In genomic region chr15:22968356-22968755, GRCh38 we compare ENCODE assay signal across 13 cellular contexts. TPM values are rescaled to one million over a fixed set of nuclear protein-coding genes. Genes with fewer than 3 reads are reported as not detected.
DNase-seq lines count a peak whose midpoint lies in the region; ATAC-seq and TF ChIP-seq lines count a peak whose summit lies in the region.
"Had no signal": no experiment of that assay in that cellular context is flagged by ENCODE, and none has a peak within 500 bp of the region (broad histone marks: within the 10 kb centered on the region; RNA-seq: fewer than 3 reads in every experiment).

No MANE protein-coding gene starts in this region.

- 0 out of 2 replicates have a peak overlapping the region, but pooled peaks have one; percentile 14 for H3K4me3 ChIP-seq in PC-3 (ENCODE audit: low read length)
- no peak overlapping the region for H3K4me3 ChIP-seq in epithelial cell of esophagus (ENCODE audit: low read length)
- H3K4me3 ChIP-seq in neural progenitor cell: no peak overlapping the region

- BruUV-seq in PC-3 (replicated peaks; lab: Mats Ljungman, UMichigan): no TSS peak

- CTCF ChIA-PET in PC-3 (lab: Charles Lee): interaction anchor here (0.6 kb wide), 2 partner anchors 35 to 233 kb away, joined by 3 read pairs; no protein-coding TSS in a partner anchor

- H3K4me3 Mint-ChIP-seq in neural progenitor cell: no peak overlapping the region
- H3K4me3 Mint-ChIP-seq in CD14-positive monocyte: no peak overlapping the region
- no peak overlapping the region for H3K4me3 Mint-ChIP-seq in activated T-cell treated with anti-CD3 and anti-CD28 coated beads, Interleukin-2, amount 50 U/mL, for 4 hours
- H3K4me3 Mint-ChIP-seq: neural crest cell had no signal

- H4K20me1 ChIP-seq in PC-3 (ENCODE audit: low read length) (peaks cover 22% of the 10 kb centered on the region; the same call in 1 of the 2 replicates), neural progenitor cell (ENCODE audit: low read depth) (peaks cover 42% of the 10 kb centered on the region)

- H3K9me3 Mint-ChIP-seq in neural progenitor cell (peaks cover 21% of the 10 kb centered on the region), CD14-positive monocyte (peaks cover 0 to 5% (median 0%) of the 10 kb centered on the region in 7 donors)
- H3K9me3 Mint-ChIP-seq in activated T-cell treated with anti-CD3 and anti-CD28 coated beads, Interleukin-2, amount 50 U/mL, for 4 hours: peaks cover 4% of the 10 kb centered on the region
- H3K9me3 Mint-ChIP-seq: neural crest cell had no signal

- peak overlapping the region; percentile 81 for H3K27ac Mint-ChIP-seq in neural progenitor cell
- H3K27ac Mint-ChIP-seq in CD14-positive monocyte: peak overlapping the region in 1 of 7 donors; percentile 73

- intact Hi-C loops in PC-3 (cut with micrococcal nuclease): loop anchor here (5.0 kb wide), 1 partner anchor 69 kb away; the partner anchor contains the start of gene TUBGCP5
- intact Hi-C loops in CD14-positive monocyte (cut with micrococcal nuclease): no loop called here

- ATAC-seq in PC-3: peak; percentile 100
- ATAC-seq in activated T-cell treated with anti-CD3 and anti-CD28 coated beads, Interleukin-2, amount 50 U/mL, for 4 hours: no peak

- no peaks in the 10 kb centered on the region for H3K27me3 ChIP-seq in PC-3 (ENCODE audit: low read length)
- no peaks in the 10 kb centered on the region for H3K27me3 ChIP-seq in neural progenitor cell

- H3K4me2 ChIP-seq in PC-3 (ENCODE audit: low read length) (peak overlapping the region; percentile 69), neural progenitor cell (no peak overlapping the region)

- H2AFZ ChIP-seq in PC-3 (ENCODE audit: low read length) (no peak overlapping the region), neural progenitor cell (replicated peaks) (no peak overlapping the region)

- H3K9ac ChIP-seq in PC-3 (ENCODE audit: low read length) (0 out of 2 replicates have a peak overlapping the region, but pooled peaks have one; percentile 14), neural progenitor cell (no peak overlapping the region)

- peak; percentile 75 for DNase-seq in AG20443 (ENCODE audit: low spot score)
- DNase-seq in PC-3: peak; percentile 84
- DNase-seq in epithelial cell of esophagus (ENCODE audit: low read depth): peak; percentile 89
- DNase-seq in neural progenitor cell (ENCODE audit: low spot score): no peak
- no peak for DNase-seq in activated T-cell treated with anti-CD3 and anti-CD28 coated beads, Interleukin-2, amount 50 U/mL, for 1 hour
- no peak for DNase-seq in CD14-positive monocyte (ENCODE audit: low spot score)
- DNase-seq in activated T-cell treated with anti-CD3 and anti-CD28 coated beads, Interleukin-2, amount 50 U/mL, for 4 hours: no peak
- DNase-seq in NAMALWA (ENCODE audit: low spot score): no peak
- DNase-seq: activated CD4-positive, alpha-beta T cell treated with anti-CD3 and anti-CD28 coated beads for 48 hours; hippocampal formation; NCI-H1694 treated with DMSO at 0.1 percent for 48 hours had no signal

- H3K4me1 Mint-ChIP-seq in neural progenitor cell (peaks cover 8% of the 10 kb centered on the region), CD14-positive monocyte (peaks cover 30% of the 10 kb centered on the region)
- H3K4me1 Mint-ChIP-seq in activated T-cell treated with anti-CD3 and anti-CD28 coated beads, Interleukin-2, amount 50 U/mL, for 4 hours (ENCODE audit: low read depth): no peaks in the 10 kb centered on the region

- POLR2A ChIA-PET in PC-3 (lab: Charles Lee; ENCODE audit: unreplicated experiment): no interaction called here

- no peaks in the 10 kb centered on the region for H3K9me2 ChIP-seq in PC-3 (replicated peaks; ENCODE audit: low read length)

- H3K9me3 ChIP-seq in PC-3 (ENCODE audit: low read length) (no peaks in the 10 kb centered on the region), neural progenitor cell (ENCODE audit: low read depth) (no peaks in the 10 kb centered on the region)

- H3K27ac ChIP-seq in PC-3 (ENCODE audit: low read length) (peak overlapping the region; percentile 80), neural progenitor cell (no peak overlapping the region)
- H3K27ac ChIP-seq: HL-60 had no signal

- H3K27me3 Mint-ChIP-seq in neural progenitor cell (ENCODE audit: insufficient read depth, low read depth) (no peaks in the 10 kb centered on the region), CD14-positive monocyte (ENCODE audit: low read depth in 3 of 3) (peaks cover 0 to 2% (median 1%) of the 10 kb centered on the region in 3 donors)
- no peaks in the 10 kb centered on the region for H3K27me3 Mint-ChIP-seq in activated T-cell treated with anti-CD3 and anti-CD28 coated beads, Interleukin-2, amount 50 U/mL, for 4 hours (ENCODE audit: low read depth)

- H3K36me3 Mint-ChIP-seq in neural progenitor cell: peaks cover 30% of the 10 kb centered on the region
- peaks cover 12 to 32% of the 10 kb centered on the region in 2 donors for H3K36me3 Mint-ChIP-seq in CD14-positive monocyte
- peaks cover 3% of the 10 kb centered on the region for H3K36me3 Mint-ChIP-seq in activated T-cell treated with anti-CD3 and anti-CD28 coated beads, Interleukin-2, amount 50 U/mL, for 4 hours (ENCODE audit: insufficient read depth)

- TF ChIP-seq CTCF in PC-3 (conservative IDR thresholded peaks at IDR 0.05; ENCODE audit: low read depth, low read length) (no peak), epithelial cell of esophagus (IDR thresholded peaks at IDR 0.05; ENCODE audit: insufficient read depth, low read depth, low read length, missing control alignments) (no peak), neural progenitor cell (IDR thresholded peaks at IDR 0.05) (no peak), CD14-positive monocyte (IDR thresholded peaks at IDR 0.05) (no peak)

- H3K79me2 ChIP-seq in PC-3 (ENCODE audit: low read length) (peaks cover 95% of the 10 kb centered on the region), neural progenitor cell (ENCODE audit: low read depth) (peaks cover 91% of the 10 kb centered on the region)

- H3F3A ChIP-seq in PC-3 (ENCODE audit: low read length, unreplicated experiment): peaks cover 6% of the 10 kb centered on the region
- H3F3A ChIP-seq in neural progenitor cell (ENCODE audit: low read depth): no peaks in the 10 kb centered on the region

- H3K36me3 ChIP-seq in PC-3 (ENCODE audit: low read depth, low read length): peaks cover 6% of the 10 kb centered on the region; the same call in 1 of the 2 replicates
- no peaks in the 10 kb centered on the region for H3K36me3 ChIP-seq in neural progenitor cell

- H3K4me1 ChIP-seq in PC-3 (ENCODE audit: insufficient read depth, low read length): peaks cover 17% of the 10 kb centered on the region
- H3K4me1 ChIP-seq in neural progenitor cell: no peaks in the 10 kb centered on the region

RNA-seq across cellular contexts. Expression of gene CYFIP1, which starts 11.8 kb away (rescaled TPM):
- total RNA-seq in PC-3 (2014; rRNA removed) (80.3 and 85.4 TPM in 2 replicates), neural progenitor cell (ENCODE audit: low replicate concordance) (94.6 and 112 TPM in 2 replicates)
- 10 to 100 TPM; 63.8 to 85.5 TPM for polyA plus RNA-seq in CD14-positive monocyte
- 10 to 100 TPM in 2 of 3 donors, 1 to 10 TPM in 1; 8.8 to 17.9 (median 12.5) TPM for total RNA-seq in activated T-cell treated with anti-CD3 and anti-CD28 coated beads, Interleukin-2, amount 50 U/mL, for 4 hours

Comparison
In these comparisons a context has a peak if more than half of its experiments do, and no peak if none do; other contexts are left out.
1. DNase-seq: peak in AG20443 (single experiment), PC-3 (single experiment) and epithelial cell of esophagus (single experiment); none in neural progenitor cell (single experiment), activated T-cell treated with anti-CD3 and anti-CD28 coated beads, Interleukin-2, amount 50 U/mL, for 1 hour (single experiment), CD14-positive monocyte (single experiment), activated T-cell treated with anti-CD3 and anti-CD28 coated beads, Interleukin-2, amount 50 U/mL, for 4 hours (single experiment) and NAMALWA (single experiment).